8 cellular contexts compared by ENCODE assay signal in the genomic region with DNA sequence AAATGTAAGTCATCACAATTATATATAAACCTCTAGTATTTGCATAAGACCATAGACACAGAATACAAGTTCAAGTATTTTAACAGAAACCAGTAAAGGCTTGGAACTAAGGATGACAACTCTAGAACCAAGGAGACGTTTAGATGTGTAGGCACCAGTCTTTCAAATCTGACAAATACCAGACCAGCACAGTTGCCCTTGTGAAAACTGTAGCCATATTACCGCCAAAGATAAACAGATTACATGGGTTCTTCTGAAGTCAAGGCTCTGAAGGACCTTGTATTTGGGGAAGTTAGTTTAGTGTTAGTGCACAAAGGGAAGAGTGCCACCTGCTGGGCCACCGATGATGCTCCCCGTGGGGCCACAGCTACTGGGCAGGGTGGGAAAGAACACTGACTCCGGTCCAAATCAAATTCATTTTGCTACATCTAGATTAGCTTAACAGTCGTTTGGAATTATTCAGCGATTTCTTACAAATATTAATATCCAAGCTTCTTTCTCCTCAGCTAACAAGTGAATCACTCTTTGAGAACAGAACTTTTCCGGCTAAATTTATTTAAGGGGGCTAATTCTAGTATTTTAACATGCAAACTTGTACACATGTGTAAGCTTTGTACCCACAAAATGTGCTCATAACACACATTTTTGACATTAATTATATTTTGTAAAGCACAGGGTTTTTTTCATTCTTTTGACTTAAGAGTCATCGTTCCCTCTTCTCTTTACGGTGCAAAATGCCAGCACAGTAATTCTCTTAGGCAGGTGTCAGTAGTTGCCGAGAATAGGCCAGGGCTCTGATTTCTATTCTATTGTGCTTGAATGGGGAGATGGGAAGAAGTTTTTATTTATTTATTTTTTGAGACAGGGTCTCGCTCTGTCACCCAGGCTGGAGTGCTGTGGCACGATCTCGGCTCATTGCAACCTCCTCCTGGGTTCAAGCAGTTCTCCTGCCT. TPM values are rescaled to one million over a fixed set of nuclear protein-coding genes. Genes with fewer than 3 reads are reported as not detected.
A peak's percentile ranks its signal among the peaks of the same experiment; 100 is the strongest.
DNase-seq lines count a peak whose midpoint lies in the region; ATAC-seq and TF ChIP-seq lines count a peak whose summit lies in the region.

No MANE protein-coding gene starts in this region.

- intact Hi-C loops in testis (cut with DNase I; ENCODE audit: low total_unique reads), result loop anchor here (5.0 kb wide), 1 partner anchor 175 kb away; no protein-coding TSS in a partner anchor

- H3K4me1 ChIP-seq in KMS-11 (ENCODE audit: low read depth, poor library complexity, severe bottlenecking) (peaks cover 8% of the 10 kb centered on the region), testis (no peaks in the 10 kb centered on the region)

- no peaks in the 10 kb centered on the region for H3K9me3 Mint-ChIP-seq in activated T-cell treated with anti-CD3 and anti-CD28 coated beads, Interleukin-2, amount 50 U/mL, for 4 hours

- no peaks in the 10 kb centered on the region for H3K27me3 ChIP-seq in KMS-11 (ENCODE audit: insufficient read depth, low read depth)
- H3K27me3 ChIP-seq in testis, result no peaks in the 10 kb centered on the region

- peak; percentile 73 for DNase-seq in EL
- peak; percentile 68 for DNase-seq in RKO (ENCODE audit: low spot score)
- peak; percentile 71 for DNase-seq in activated T-cell treated with anti-CD3 and anti-CD28 coated beads, Interleukin-2, amount 50 U/mL, for 4 hours
- peak; percentile 85 for DNase-seq in fibroblast of peridontal ligament (ENCODE audit: extremely low read depth)
- DNase-seq in nucleus accumbens (lab: John Stamatoyannopoulos, UW), result peak in 30 of 56 donors; percentile 0 to 73 (median 19)
- DNase-seq in testis, result peak; percentile 76

- H3K27ac ChIP-seq in KMS-11 (no peak overlapping the region), testis (no peak overlapping the region)

- H3K27me3 Mint-ChIP-seq in activated T-cell treated with anti-CD3 and anti-CD28 coated beads, Interleukin-2, amount 50 U/mL, for 4 hours (ENCODE audit: low read depth), result peaks cover 10% of the 10 kb centered on the region

- H3K79me2 ChIP-seq in KMS-11 (ENCODE audit: insufficient read depth, low read depth), result no peaks in the 10 kb centered on the region

- WGBS in testis, 2 donors, result 57 to 58% methylated on average over 14 of the region's 14 CpGs

- H3K36me3 Mint-ChIP-seq in activated T-cell treated with anti-CD3 and anti-CD28 coated beads, Interleukin-2, amount 50 U/mL, for 4 hours (ENCODE audit: insufficient read depth), result no peaks in the 10 kb centered on the region

- H3K4me1 Mint-ChIP-seq in activated T-cell treated with anti-CD3 and anti-CD28 coated beads, Interleukin-2, amount 50 U/mL, for 4 hours (ENCODE audit: low read depth), result peaks cover 3% of the 10 kb centered on the region

- no peak overlapping the region for H3K9ac ChIP-seq in KMS-11

- peak; percentile 95 for ATAC-seq in GM21786 (IDR thresholded peaks at IDR 0.05; ENCODE audit: unreplicated experiment)
- ATAC-seq in activated T-cell treated with anti-CD3 and anti-CD28 coated beads, Interleukin-2, amount 50 U/mL, for 4 hours, result peak; percentile 95

- no peaks in the 10 kb centered on the region for H3K36me3 ChIP-seq in KMS-11 (ENCODE audit: insufficient read depth)
- no peaks in the 10 kb centered on the region for H3K36me3 ChIP-seq in testis (ENCODE audit: low read depth, missing control alignments)

- H3K4me3 ChIP-seq in KMS-11 (IDR thresholded peaks at IDR 0.05; ENCODE audit: insufficient read depth, low read depth, low read length), result peak overlapping the region; percentile 50
- H3K4me3 ChIP-seq in testis, result no peak overlapping the region

- TF ChIP-seq POLR2A in testis (IDR thresholded peaks at IDR 0.05), result no peak

- peak overlapping the region; percentile 41; the same call in 1 of the 2 replicates for H3K4me2 ChIP-seq in KMS-11

- no peaks in the 10 kb centered on the region for H4K20me1 ChIP-seq in KMS-11 (ENCODE audit: insufficient read depth)

- peak; percentile 97 for TF ChIP-seq CTCF in KMS-11 (conservative IDR thresholded peaks at IDR 0.05; ENCODE audit: low read depth, low read length)
- TF ChIP-seq CTCF in testis (IDR thresholded peaks at IDR 0.05), result peak; percentile 65 to 84 (median 73)

- no peak overlapping the region for H3K4me3 Mint-ChIP-seq in activated T-cell treated with anti-CD3 and anti-CD28 coated beads, Interleukin-2, amount 50 U/mL, for 4 hours

- H2AFZ ChIP-seq in KMS-11 (ENCODE audit: low read depth), result peak overlapping the region; percentile 34

- no peaks in the 10 kb centered on the region for H3K9me3 ChIP-seq in testis

RNA-seq across cellular contexts. Expression of a gene that starts 8.0 kb away (rescaled TPM):
- total RNA-seq in activated T-cell treated with anti-CD3 and anti-CD28 coated beads, Interleukin-2, amount 50 U/mL, for 4 hours, result 10 to 100 TPM in 2 of 3 donors, 1 to 10 TPM in 1; 5.6 to 14.2 (median 12.2) TPM
- total RNA-seq in testis, result 1 to 10 TPM; 2.4 to 4.0 TPM
- 12.4 TPM for polyA plus RNA-seq in testis (ENCODE audit: insufficient read depth, low read depth, low replicate concordance)

Comparison
In these comparisons a context has a peak if more than half of its experiments do, and no peak if none do; other contexts are left out.
1. DNase-seq: peak in every context shown above with its lines; median percentile 85 in fibroblast of peridontal ligament; 76 in testis; 73 in EL; 71 in activated T-cell treated with anti-CD3 and anti-CD28 coated beads, Interleukin-2, amount 50 U/mL, for 4 hours; 68 in RKO; 19 in nucleus accumbens.